Comparison of ENCODE assay signal across 17 cellular contexts in the genomic region with DNA sequence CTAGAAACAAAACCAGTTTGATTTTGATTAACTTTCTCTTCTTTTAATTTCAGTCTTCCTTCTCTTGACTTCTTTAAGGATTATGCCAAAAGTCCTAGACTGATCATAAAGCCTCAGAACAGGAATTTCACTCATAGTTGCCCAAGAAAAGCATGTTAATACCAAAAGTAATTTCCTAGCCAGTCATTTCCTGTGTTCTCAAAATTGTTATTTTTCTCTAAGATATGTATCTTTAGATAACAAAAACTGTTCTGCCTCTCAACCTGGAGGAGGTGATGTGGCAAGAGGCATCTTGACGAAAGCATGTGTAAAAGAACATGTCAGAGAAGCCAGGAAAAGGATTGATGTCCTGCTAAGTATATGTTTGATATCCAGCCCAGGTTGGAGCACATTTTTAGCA.
DNase-seq lines count a peak whose midpoint lies in the region; ATAC-seq, FAIRE-seq and TF ChIP-seq lines count a peak whose summit lies in the region.
"Had no signal": no experiment of that assay in that cellular context is flagged by ENCODE, and none has a peak within 500 bp of the region (broad histone marks: within the 10 kb centered on the region; RNA-seq: fewer than 3 reads in every experiment).

No MANE protein-coding gene starts in this region.

- H3K27ac ChIP-seq in heart left ventricle: peak overlapping the region in 11 of 12 donors; percentile 1 to 73 (median 34)
- peak overlapping the region; percentile 94 for H3K27ac ChIP-seq in astrocyte (ENCODE audit: low read depth, low read length)
- H3K27ac ChIP-seq in foreskin keratinocyte: peak overlapping the region; percentile 49
- H3K27ac ChIP-seq: left lung, neutrophil, upper lobe of right lung had no signal

- H3K27ac Mint-ChIP-seq in astrocyte (ENCODE audit: unreplicated experiment) (peak overlapping the region; percentile 63), endothelial cell (ENCODE audit: unreplicated experiment) (no peak overlapping the region)

- WGBS in heart left ventricle, 4 donors: 15 to 34% (median 23%) methylated on average over 1 of the region's 1 CpG

- H4K20me1 ChIP-seq in astrocyte (ENCODE audit: insufficient read depth, low read length): no peaks in the 10 kb centered on the region

- FAIRE-seq in astrocyte (lab: Jason Lieb, UNC): no peak
- FAIRE-seq: H54 had no signal

- H3K36me3 ChIP-seq in heart left ventricle (peaks cover 0 to 11% (median 2%) of the 10 kb centered on the region in 9 donors), astrocyte (ENCODE audit: insufficient read depth, low read length) (no peaks in the 10 kb centered on the region)
- H3K36me3 ChIP-seq: left lung, neutrophil, upper lobe of right lung had no signal

- H3K4me1 Mint-ChIP-seq in astrocyte (ENCODE audit: low read depth, unreplicated experiment) (peaks cover 82% of the 10 kb centered on the region), endothelial cell (ENCODE audit: unreplicated experiment) (peaks cover 28% of the 10 kb centered on the region)

- H3K4me3 ChIP-seq in heart left ventricle (no peak overlapping the region), astrocyte (ENCODE audit: insufficient read depth, low read depth, low read length) (no peak overlapping the region)
- H3K4me3 ChIP-seq: left lung, upper lobe of right lung had no signal

- ATAC-seq in heart left ventricle (no peak), left ventricle myocardium superior (no peak), foreskin keratinocyte (no peak)
- ATAC-seq: left lung, upper lobe of right lung had no signal

- H3K27me3 ChIP-seq in heart left ventricle (no peaks in the 10 kb centered on the region), astrocyte (ENCODE audit: insufficient read depth, low read length) (no peaks in the 10 kb centered on the region), foreskin keratinocyte (no peaks in the 10 kb centered on the region)
- H3K27me3 ChIP-seq: left lung, neutrophil, upper lobe of right lung had no signal

- peak overlapping the region; percentile 44 for H3K4me2 ChIP-seq in astrocyte (ENCODE audit: low read length)

- H3K36me3 Mint-ChIP-seq in astrocyte (ENCODE audit: low read depth, unreplicated experiment): no peaks in the 10 kb centered on the region
- H3K36me3 Mint-ChIP-seq in endothelial cell (ENCODE audit: low read depth, unreplicated experiment): peaks cover 3% of the 10 kb centered on the region

- H3K4me3 Mint-ChIP-seq in astrocyte (ENCODE audit: unreplicated experiment): no peak overlapping the region
- no peak overlapping the region for H3K4me3 Mint-ChIP-seq in endothelial cell (ENCODE audit: unreplicated experiment)

- intact Hi-C loops in heart left ventricle (cut with DNase I) (loop anchor here in 2 of 10 donors (5.0 kb wide), 2 partner anchors 36 to 41 kb away; no protein-coding TSS in a partner anchor), left ventricle myocardium superior (cut with micrococcal nuclease) (no loop called here)

- no peak overlapping the region for H2AFZ ChIP-seq in astrocyte (ENCODE audit: low read depth, low read length)

- peak overlapping the region; percentile 64 for H3K9ac ChIP-seq in astrocyte (ENCODE audit: low read length)

- H3K4me1 ChIP-seq in heart left ventricle (peaks cover 13 to 100% (median 88%) of the 10 kb centered on the region in 12 donors), astrocyte (ENCODE audit: insufficient read depth, low read length) (peaks cover 87% of the 10 kb centered on the region), foreskin keratinocyte (peaks cover 75% of the 10 kb centered on the region)

- TF ChIP-seq CTCF in heart left ventricle (IDR thresholded peaks at IDR 0.05) (no peak), astrocyte (IDR thresholded peaks at IDR 0.05; ENCODE audit: insufficient read depth, low read depth, low read length) (no peak), foreskin keratinocyte (conservative IDR thresholded peaks at IDR 0.05) (peak; percentile 39), endothelial cell (IDR thresholded peaks at IDR 0.05; ENCODE audit: unreplicated experiment) (no peak)

- H3K9me3 ChIP-seq in heart left ventricle: no peaks in the 10 kb centered on the region
- H3K9me3 ChIP-seq in astrocyte (ENCODE audit: insufficient read depth, low read depth, low read length): no peaks in the 10 kb centered on the region
- H3K9me3 ChIP-seq: left lung, neutrophil, upper lobe of right lung had no signal

- H3K9me3 Mint-ChIP-seq in astrocyte (ENCODE audit: unreplicated experiment): no peaks in the 10 kb centered on the region
- no peaks in the 10 kb centered on the region for H3K9me3 Mint-ChIP-seq in endothelial cell (ENCODE audit: unreplicated experiment)

- DNase-seq in heart left ventricle (no peak), left ventricle myocardium superior (no peak), astrocyte (ENCODE audit: low read depth) (peak; percentile 85), foreskin keratinocyte (peak; percentile 51 to 75), UCSD-AML1 (lab: John Stamatoyannopoulos, UW; ENCODE audit: unreplicated experiment) (no peak), endothelial cell (ENCODE audit: low spot score) (no peak), NCI-H2029 (lab: John Stamatoyannopoulos, UW) (no peak), NCI-H2029 treated with DMSO at 0.1 percent for 48 hours (lab: John Stamatoyannopoulos, UW) (no peak)
- DNase-seq: activated naive CD4-positive, alpha-beta T cell treated with Interleukin-2 at 50 U/mL for 16 hours; DMS79; head of caudate nucleus; left lung; NCI-H1105; NCI-H526 treated with DMSO at 0.1 percent for 48 hours; upper lobe of right lung had no signal

- H3K27me3 Mint-ChIP-seq in astrocyte (ENCODE audit: low read depth, unreplicated experiment): no peaks in the 10 kb centered on the region
- no peaks in the 10 kb centered on the region for H3K27me3 Mint-ChIP-seq in endothelial cell (ENCODE audit: unreplicated experiment)

- no peak for TF ChIP-seq POLR2A in heart left ventricle (IDR thresholded peaks at IDR 0.05)

- peaks cover 85% of the 10 kb centered on the region for H3K79me2 ChIP-seq in astrocyte (ENCODE audit: insufficient read depth, low read length)

Comparison
In these comparisons a context has a peak if more than half of its experiments do, and no peak if none do; other contexts are left out.
1. DNase-seq: peak in astrocyte (single experiment) and foreskin keratinocyte (2 of 2); none in heart left ventricle (0 of 5), left ventricle myocardium superior (single experiment), UCSD-AML1 (single experiment), endothelial cell (single experiment), NCI-H2029 (single experiment) and NCI-H2029 treated with DMSO at 0.1 percent for 48 hours (single experiment).
2. H3K27ac ChIP-seq: peak in every context shown above with its lines; median percentile 94 in astrocyte; 49 in foreskin keratinocyte; 34 in heart left ventricle.